In genomic region chr14:91375748-91376452, GRCh38 we compare ENCODE assay signal across 14 cellular contexts. TPM values are rescaled to one million over a fixed set of nuclear protein-coding genes. Genes with fewer than 3 reads are reported as not detected.
A peak's percentile ranks its signal among the peaks of the same experiment; 100 is the strongest.
DNase-seq lines count a peak whose midpoint lies in the region; ATAC-seq and TF ChIP-seq lines count a peak whose summit lies in the region.
"Had no signal": no experiment of that assay in that cellular context is flagged by ENCODE, and none has a peak within 500 bp of the region (broad histone marks: within the 10 kb centered on the region; RNA-seq: fewer than 3 reads in every experiment).

No MANE protein-coding gene starts in this region.

- peaks cover 24% of the 10 kb centered on the region for H3K9me3 Mint-ChIP-seq in glutamatergic neuron (ENCODE audit: unreplicated experiment)
- H3K9me3 Mint-ChIP-seq: neural crest cell had no signal

- H3K27me3 Mint-ChIP-seq in glutamatergic neuron (ENCODE audit: unreplicated experiment), result peaks cover 36% of the 10 kb centered on the region

- peak overlapping the region; percentile 75 for H3K4me3 Mint-ChIP-seq in glutamatergic neuron (ENCODE audit: unreplicated experiment)

- H3K27ac ChIP-seq in C4-2B, result peak overlapping the region; percentile 76
- peak overlapping the region; percentile 62 for H3K27ac ChIP-seq in WERI-Rb-1
- H3K27ac ChIP-seq: PC-9, thyroid gland had no signal

- no peaks in the 10 kb centered on the region for H3K36me3 Mint-ChIP-seq in glutamatergic neuron (ENCODE audit: unreplicated experiment)

- ATAC-seq in HG03439 (IDR thresholded peaks at IDR 0.05; ENCODE audit: unreplicated experiment), result no peak

- no peaks in the 10 kb centered on the region for H3K27me3 ChIP-seq in WERI-Rb-1 (ENCODE audit: insufficient read depth, low read depth, severe bottlenecking)
- H3K27me3 ChIP-seq: body of pancreas, thyroid gland had no signal

- peak; percentile 80 for DNase-seq in DMS53 (lab: John Stamatoyannopoulos, UW)
- no peak for DNase-seq in WERI-Rb-1
- DNase-seq in glutamatergic neuron, result no peak
- DNase-seq in NCI-H1105 (lab: John Stamatoyannopoulos, UW), result no peak
- DNase-seq in NCI-H345 treated with DMSO at 0.1 percent for 48 hours (lab: John Stamatoyannopoulos, UW; ENCODE audit: unreplicated experiment), result no peak
- no peak for DNase-seq in activated gamma-delta T cell treated with Interleukin-2 at 50 U/mL for 16 hours
- DNase-seq: activated CD8-positive, alpha-beta memory T cell treated with anti-CD3 and anti-CD28 coated beads, Interleukin-2, amount 50 U/mL, for 4 hours; PC-9; thyroid gland had no signal

- TF ChIP-seq CTCF in C4-2B (conservative IDR thresholded peaks at IDR 0.05) (no peak), WERI-Rb-1 (IDR thresholded peaks at IDR 0.05; ENCODE audit: low read depth, low read length) (no peak), glutamatergic neuron (IDR thresholded peaks at IDR 0.05; ENCODE audit: partially characterized antibody, unreplicated experiment) (no peak)

- H3K36me3 ChIP-seq in WERI-Rb-1, result peaks cover 34% of the 10 kb centered on the region
- H3K36me3 ChIP-seq: thyroid gland had no signal

- peaks cover 64% of the 10 kb centered on the region for H3K4me1 Mint-ChIP-seq in glutamatergic neuron (ENCODE audit: low read depth, unreplicated experiment)

- no peak overlapping the region for H3K4me3 ChIP-seq in WERI-Rb-1 (ENCODE audit: low read depth, low read length)
- H3K4me3 ChIP-seq: body of pancreas, PC-9, skin epidermis, thyroid gland had no signal

- no peaks in the 10 kb centered on the region for H3K9me3 ChIP-seq in WERI-Rb-1 (ENCODE audit: severe bottlenecking)
- H3K9me3 ChIP-seq: body of pancreas, thyroid gland had no signal

- peak overlapping the region; percentile 96 for H3K27ac Mint-ChIP-seq in glutamatergic neuron (ENCODE audit: unreplicated experiment)

RNA-seq across cellular contexts. Expression of gene CCDC88C, which starts 41.7 kb away (rescaled TPM):
- 68.0 TPM for total RNA-seq in glutamatergic neuron (ENCODE audit: unreplicated experiment)
